ENCODE assay signal across 8 cellular contexts in the genomic region with DNA sequence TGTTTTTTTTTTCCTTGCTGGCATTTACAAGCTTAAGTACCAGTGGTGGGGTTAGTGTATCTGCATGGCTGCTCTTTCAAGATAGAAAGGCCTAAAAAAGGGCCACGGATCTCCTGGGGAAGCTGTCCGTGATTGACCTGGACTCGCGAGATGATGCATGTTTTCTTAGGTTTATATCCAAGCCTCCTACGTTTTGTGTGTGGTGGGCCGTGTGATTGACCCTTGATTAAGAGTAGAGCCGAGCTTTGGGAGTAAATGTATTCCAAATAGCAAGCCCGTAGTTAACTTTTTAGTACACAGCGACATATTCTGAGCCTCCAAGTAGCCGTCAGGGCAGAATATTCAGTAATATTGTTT. TPM values are rescaled to one million over a fixed set of nuclear protein-coding genes. Genes with fewer than 3 reads are reported as not detected.
DNase-seq lines count a peak whose midpoint lies in the region; ATAC-seq, FAIRE-seq and TF ChIP-seq lines count a peak whose summit lies in the region.
"Not testable (repeated sequence)": the region's sequence is repeated elsewhere in the genome, so short reads cannot be mapped to it uniquely, and the experiment has no call there.

No MANE protein-coding gene starts in this region.

- not testable (repeated sequence) for H3K9me3 Mint-ChIP-seq in CD4-positive, alpha-beta T cell; astrocyte (ENCODE audit: unreplicated experiment); stimulated activated naive B cell treated with anti-CD40 and anti-IgM and Interleukin-4, amounts not matched to agents 10 μg/mL and 1 μg/mL and 100 μg/mL, for 72 hours

- peaks cover 37% of the 10 kb centered on the region for H3K36me3 Mint-ChIP-seq in CD4-positive, alpha-beta T cell (ENCODE audit: low read depth)
- H3K36me3 Mint-ChIP-seq in astrocyte (ENCODE audit: low read depth, unreplicated experiment) = not testable (repeated sequence)
- peaks cover 7 to 17% of the 10 kb centered on the region in 2 donors for H3K36me3 Mint-ChIP-seq in stimulated activated naive B cell treated with anti-CD40 and anti-IgM and Interleukin-4, amounts not matched to agents 10 μg/mL and 1 μg/mL and 100 μg/mL, for 72 hours

- peak overlapping the region; percentile 100 for H3K4me3 Mint-ChIP-seq in CD4-positive, alpha-beta T cell
- peak overlapping the region; percentile 100 for H3K4me3 Mint-ChIP-seq in astrocyte (ENCODE audit: unreplicated experiment)
- peak overlapping the region; percentile 96 for H3K4me3 Mint-ChIP-seq in stimulated activated naive B cell treated with anti-CD40 and anti-IgM and Interleukin-4, amounts not matched to agents 10 μg/mL and 1 μg/mL and 100 μg/mL, for 72 hours

- H3K9ac ChIP-seq in astrocyte (ENCODE audit: low read length) (peak overlapping the region; percentile 94), mucosa of rectum (ENCODE audit: low read depth in 1 of 2, low read length in 2 of 2) (peak overlapping the region; percentile 65 to 69)

- not testable (repeated sequence) for FAIRE-seq in astrocyte (lab: Jason Lieb, UNC)

- peak overlapping the region; percentile 83 for H3K4me2 ChIP-seq in astrocyte (ENCODE audit: low read length)

- CTCF ChIA-PET in CD4-positive, alpha-beta T cell (lab: Charles Lee) = interaction anchor here (2.1 kb wide), 1 partner anchor 56 kb away, joined by 5 read pairs; no protein-coding TSS in a partner anchor

- H3K79me2 ChIP-seq in astrocyte (ENCODE audit: insufficient read depth, low read length) = peaks cover 66% of the 10 kb centered on the region

- TF ChIP-seq CTCF in CD4-positive, alpha-beta T cell (IDR thresholded peaks at IDR 0.05); astrocyte (IDR thresholded peaks at IDR 0.05; ENCODE audit: insufficient read depth, low read depth, low read length); foreskin fibroblast (IDR thresholded peaks at IDR 0.05; ENCODE audit: low read depth, low read length): not testable (repeated sequence)

- H3K27ac ChIP-seq in CD4-positive, alpha-beta T cell (ENCODE audit: low read depth, low read length) = peak overlapping the region; percentile 53
- peak overlapping the region; percentile 86 for H3K27ac ChIP-seq in astrocyte (ENCODE audit: low read depth, low read length)
- H3K27ac ChIP-seq in mucosa of rectum (ENCODE audit: low read depth in 2 of 2, low read length in 2 of 2) = peak overlapping the region in 1 of 2 donors; percentile 43

- H3K4me1 ChIP-seq in astrocyte (ENCODE audit: insufficient read depth, low read length) = not testable (repeated sequence)
- peaks cover 5 to 14% of the 10 kb centered on the region in 2 donors for H3K4me1 ChIP-seq in mucosa of rectum (ENCODE audit: control insufficient read depth in 2 of 2, insufficient read depth in 2 of 2, low read length in 2 of 2)

- POLR2A ChIA-PET in CD4-positive, alpha-beta T cell (lab: Charles Lee) = not testable (repeated sequence)

- intact Hi-C loops in CD4-positive, alpha-beta T cell (cut with DNase I, micrococcal nuclease) = loop anchor here in 1 of 2 experiments (5.0 kb wide), 1 partner anchor 60 kb away; a partner anchor contains a TSS

- not testable (repeated sequence) for ATAC-seq in CD4-positive, alpha-beta T cell (ENCODE audit: poor library complexity)
- ATAC-seq in GM21576 (IDR thresholded peaks at IDR 0.05; ENCODE audit: unreplicated experiment) (peak; percentile 15), HG03442 (IDR thresholded peaks at IDR 0.05; ENCODE audit: unreplicated experiment) (peak; percentile 8)
- peak; percentile 51 to 52 for ATAC-seq in stimulated activated naive B cell treated with anti-CD40 and anti-IgM and Interleukin-4, amounts not matched to agents 10 μg/mL and 1 μg/mL and 100 μg/mL, for 72 hours (replicated peaks)

- not testable (repeated sequence) for H3K9me3 ChIP-seq in CD4-positive, alpha-beta T cell (ENCODE audit: control insufficient read depth, low read length); astrocyte (ENCODE audit: insufficient read depth, low read depth, low read length); mucosa of rectum (ENCODE audit: control insufficient read depth in 2 of 2, low read length in 2 of 2)

- H3K4me3 ChIP-seq in astrocyte (ENCODE audit: insufficient read depth, low read depth, low read length) (peak overlapping the region; percentile 74), foreskin fibroblast (ENCODE audit: low read depth in 1 of 2, low read length in 2 of 2) (peak overlapping the region; percentile 58 to 84), mucosa of rectum (ENCODE audit: low read length in 2 of 2) (peak overlapping the region; percentile 77 to 86)

- H3K27me3 Mint-ChIP-seq in CD4-positive, alpha-beta T cell; astrocyte (ENCODE audit: low read depth, unreplicated experiment); stimulated activated naive B cell treated with anti-CD40 and anti-IgM and Interleukin-4, amounts not matched to agents 10 μg/mL and 1 μg/mL and 100 μg/mL, for 72 hours: not testable (repeated sequence)

- H3K4me1 Mint-ChIP-seq in CD4-positive, alpha-beta T cell (ENCODE audit: low read depth) = peaks cover 51% of the 10 kb centered on the region
- H3K4me1 Mint-ChIP-seq in astrocyte (ENCODE audit: low read depth, unreplicated experiment) = peaks cover 17% of the 10 kb centered on the region
- peaks cover 17 to 31% of the 10 kb centered on the region in 2 donors for H3K4me1 Mint-ChIP-seq in stimulated activated naive B cell treated with anti-CD40 and anti-IgM and Interleukin-4, amounts not matched to agents 10 μg/mL and 1 μg/mL and 100 μg/mL, for 72 hours

- DNase-seq in CD4-positive, alpha-beta T cell; foreskin fibroblast; stimulated activated naive B cell treated with anti-CD40 and anti-IgM and Interleukin-4, amounts not matched to agents 10 μg/mL and 1 μg/mL and 100 μg/mL, for 72 hours: not testable (repeated sequence)
- DNase-seq in RPMI7951 (ENCODE audit: low read depth) = peak; percentile 2
- DNase-seq in astrocyte (ENCODE audit: low read depth) = peak; percentile 21

- H3K27ac Mint-ChIP-seq in CD4-positive, alpha-beta T cell = peak overlapping the region; percentile 94
- peak overlapping the region; percentile 98 for H3K27ac Mint-ChIP-seq in astrocyte (ENCODE audit: unreplicated experiment)
- H3K27ac Mint-ChIP-seq in stimulated activated naive B cell treated with anti-CD40 and anti-IgM and Interleukin-4, amounts not matched to agents 10 μg/mL and 1 μg/mL and 100 μg/mL, for 72 hours = peak overlapping the region; percentile 97

- H3K27me3 ChIP-seq in CD4-positive, alpha-beta T cell (ENCODE audit: control insufficient read depth, insufficient read depth, low read length); astrocyte (ENCODE audit: insufficient read depth, low read length); mucosa of rectum (ENCODE audit: control insufficient read depth in 2 of 2, insufficient read depth in 2 of 2, low read length in 2 of 2): not testable (repeated sequence)

- not testable (repeated sequence) for H3K36me3 ChIP-seq in astrocyte (ENCODE audit: insufficient read depth, low read length); mucosa of rectum (ENCODE audit: control insufficient read depth in 2 of 2, insufficient read depth in 2 of 2, low read length in 2 of 2)

- peak overlapping the region; percentile 57 for H2AFZ ChIP-seq in astrocyte (ENCODE audit: low read depth, low read length)

- peaks cover 14% of the 10 kb centered on the region for H4K20me1 ChIP-seq in astrocyte (ENCODE audit: insufficient read depth, low read length)

RNA-seq across cellular contexts. Expression of a gene that starts 0.5 kb away (rescaled TPM):
- total RNA-seq in CD4-positive, alpha-beta T cell = 10 to 100 TPM; 32.2 to 32.9 TPM
- 86.4 and 93.2 TPM in 2 replicates for total RNA-seq in RPMI7951 (2014; rRNA removed; shearing (Covaris generic))
- 90.9 and 93.2 TPM in 2 replicates for total RNA-seq in astrocyte

RNA-seq across cellular contexts. Expression of a gene that starts 57.6 kb away (rescaled TPM):
- 10 to 100 TPM; 41.0 to 42.9 TPM for total RNA-seq in CD4-positive, alpha-beta T cell
- 111 and 144 TPM in 2 replicates for total RNA-seq in RPMI7951 (2014; rRNA removed; shearing (Covaris generic))
- total RNA-seq in astrocyte = 116 and 120 TPM in 2 replicates
